In the genomic region with DNA sequence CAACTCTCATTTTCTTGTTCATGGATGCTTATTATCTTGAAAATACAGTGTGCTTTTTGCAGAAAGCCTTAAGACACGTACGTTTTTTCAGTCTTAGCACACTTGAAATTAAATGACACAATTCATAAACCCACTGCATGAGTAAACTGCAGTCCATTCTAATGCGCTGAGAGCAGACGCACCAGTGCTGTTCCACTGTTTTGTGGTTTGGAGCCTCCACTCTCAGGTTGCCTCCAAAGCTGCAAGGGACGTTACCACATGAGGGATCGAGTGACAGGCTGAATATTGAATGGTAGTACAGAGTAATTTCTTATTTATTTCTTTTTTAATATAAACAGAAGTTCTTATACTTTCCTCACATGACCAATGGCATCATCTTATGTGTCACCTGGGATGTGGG, we compare ENCODE assay signal across 2 cellular contexts.
TF ChIP-seq lines count a peak whose summit lies in the region.

No MANE protein-coding gene starts in this region.

TF ChIP-seq in GM23338, 12 proteins besides CTCF, POLR2A, EP300 and RAD21:
- TF ChIP-seq STAT1 (IDR thresholded peaks at IDR 0.05; ENCODE audit: unreplicated experiment) (no peak), JUNB (IDR thresholded peaks at IDR 0.05; ENCODE audit: unreplicated experiment) (no peak), EZH2 (IDR thresholded peaks at IDR 0.05; ENCODE audit: low read depth, unreplicated experiment) (no peak), EZH2phosphoT487 (IDR thresholded peaks at IDR 0.05; ENCODE audit: unreplicated experiment) (no peak)
- TF ChIP-seq, protein P1, sequence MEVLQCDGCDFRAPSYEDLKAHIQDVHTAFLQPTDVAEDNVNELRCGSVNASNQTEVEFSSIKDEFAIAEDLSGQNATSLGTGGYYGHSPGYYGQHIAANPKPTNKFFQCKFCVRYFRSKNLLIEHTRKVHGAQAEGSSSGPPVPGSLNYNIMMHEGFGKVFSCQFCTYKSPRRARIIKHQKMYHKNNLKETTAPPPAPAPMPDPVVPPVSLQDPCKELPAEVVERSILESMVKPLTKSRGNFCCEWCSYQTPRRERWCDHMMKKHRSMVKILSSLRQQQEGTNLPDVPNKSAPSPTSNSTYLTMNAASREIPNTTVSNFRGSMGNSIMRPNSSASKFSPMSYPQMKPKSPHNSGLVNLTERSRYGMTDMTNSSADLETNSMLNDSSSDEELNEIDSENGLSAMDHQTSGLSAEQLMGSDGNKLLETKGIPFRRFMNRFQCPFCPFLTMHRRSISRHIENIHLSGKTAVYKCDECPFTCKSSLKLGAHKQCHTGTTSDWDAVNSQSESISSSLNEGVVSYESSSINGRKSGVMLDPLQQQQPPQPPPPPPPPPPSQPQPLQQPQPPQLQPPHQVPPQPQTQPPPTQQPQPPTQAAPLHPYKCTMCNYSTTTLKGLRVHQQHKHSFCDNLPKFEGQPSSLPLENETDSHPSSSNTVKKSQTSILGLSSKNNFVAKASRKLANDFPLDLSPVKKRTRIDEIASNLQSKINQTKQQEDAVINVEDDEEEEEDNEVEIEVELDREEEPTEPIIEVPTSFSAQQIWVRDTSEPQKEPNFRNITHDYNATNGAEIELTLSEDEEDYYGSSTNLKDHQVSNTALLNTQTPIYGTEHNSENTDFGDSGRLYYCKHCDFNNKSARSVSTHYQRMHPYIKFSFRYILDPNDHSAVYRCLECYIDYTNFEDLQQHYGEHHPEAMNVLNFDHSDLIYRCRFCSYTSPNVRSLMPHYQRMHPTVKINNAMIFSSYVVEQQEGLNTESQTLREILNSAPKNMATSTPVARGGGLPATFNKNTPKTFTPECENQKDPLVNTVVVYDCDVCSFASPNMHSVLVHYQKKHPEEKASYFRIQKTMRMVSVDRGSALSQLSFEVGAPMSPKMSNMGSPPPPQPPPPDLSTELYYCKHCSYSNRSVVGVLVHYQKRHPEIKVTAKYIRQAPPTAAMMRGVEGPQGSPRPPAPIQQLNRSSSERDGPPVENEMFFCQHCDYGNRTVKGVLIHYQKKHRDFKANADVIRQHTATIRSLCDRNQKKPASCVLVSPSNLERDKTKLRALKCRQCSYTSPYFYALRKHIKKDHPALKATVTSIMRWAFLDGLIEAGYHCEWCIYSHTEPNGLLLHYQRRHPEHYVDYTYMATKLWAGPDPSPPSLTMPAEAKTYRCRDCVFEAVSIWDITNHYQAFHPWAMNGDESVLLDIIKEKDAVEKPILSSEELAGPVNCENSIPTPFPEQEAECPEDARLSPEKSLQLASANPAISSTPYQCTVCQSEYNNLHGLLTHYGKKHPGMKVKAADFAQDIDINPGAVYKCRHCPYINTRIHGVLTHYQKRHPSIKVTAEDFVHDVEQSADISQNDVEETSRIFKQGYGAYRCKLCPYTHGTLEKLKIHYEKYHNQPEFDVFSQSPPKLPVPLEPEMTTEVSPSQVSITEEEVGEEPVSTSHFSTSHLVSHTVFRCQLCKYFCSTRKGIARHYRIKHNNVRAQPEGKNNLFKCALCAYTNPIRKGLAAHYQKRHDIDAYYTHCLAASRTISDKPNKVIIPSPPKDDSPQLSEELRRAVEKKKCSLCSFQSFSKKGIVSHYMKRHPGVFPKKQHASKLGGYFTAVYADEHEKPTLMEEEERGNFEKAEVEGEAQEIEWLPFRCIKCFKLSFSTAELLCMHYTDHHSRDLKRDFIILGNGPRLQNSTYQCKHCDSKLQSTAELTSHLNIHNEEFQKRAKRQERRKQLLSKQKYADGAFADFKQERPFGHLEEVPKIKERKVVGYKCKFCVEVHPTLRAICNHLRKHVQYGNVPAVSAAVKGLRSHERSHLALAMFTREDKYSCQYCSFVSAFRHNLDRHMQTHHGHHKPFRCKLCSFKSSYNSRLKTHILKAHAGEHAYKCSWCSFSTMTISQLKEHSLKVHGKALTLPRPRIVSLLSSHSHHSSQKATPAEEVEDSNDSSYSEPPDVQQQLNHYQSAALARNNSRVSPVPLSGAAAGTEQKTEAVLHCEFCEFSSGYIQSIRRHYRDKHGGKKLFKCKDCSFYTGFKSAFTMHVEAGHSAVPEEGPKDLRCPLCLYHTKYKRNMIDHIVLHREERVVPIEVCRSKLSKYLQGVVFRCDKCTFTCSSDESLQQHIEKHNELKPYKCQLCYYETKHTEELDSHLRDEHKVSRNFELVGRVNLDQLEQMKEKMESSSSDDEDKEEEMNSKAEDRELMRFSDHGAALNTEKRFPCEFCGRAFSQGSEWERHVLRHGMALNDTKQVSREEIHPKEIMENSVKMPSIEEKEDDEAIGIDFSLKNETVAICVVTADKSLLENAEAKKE (CRISPR knock-in tag; IDR thresholded peaks at IDR 0.05), result no peak

TF ChIP-seq in H1, 55 proteins besides CTCF, POLR2A, EP300 and RAD21:
- TF ChIP-seq CBX8 (IDR thresholded peaks at IDR 0.05; ENCODE audit: borderline replicate concordance, low read depth, low read length) (no peak), TEAD4 (IDR thresholded peaks at IDR 0.05; ENCODE audit: low read depth, low read length) (no peak), KDM1A (IDR thresholded peaks at IDR 0.05; ENCODE audit: borderline replicate concordance, low read length) (no peak), BRCA1 (IDR thresholded peaks at IDR 0.05; ENCODE audit: low read depth, low read length) (no peak), PHF8 (conservative IDR thresholded peaks at IDR 0.05; ENCODE audit: low read depth, low read length) (no peak), BACH1 (IDR thresholded peaks at IDR 0.05; ENCODE audit: low read length) (no peak)
